17 cellular contexts compared by ENCODE assay signal in the genomic region with DNA sequence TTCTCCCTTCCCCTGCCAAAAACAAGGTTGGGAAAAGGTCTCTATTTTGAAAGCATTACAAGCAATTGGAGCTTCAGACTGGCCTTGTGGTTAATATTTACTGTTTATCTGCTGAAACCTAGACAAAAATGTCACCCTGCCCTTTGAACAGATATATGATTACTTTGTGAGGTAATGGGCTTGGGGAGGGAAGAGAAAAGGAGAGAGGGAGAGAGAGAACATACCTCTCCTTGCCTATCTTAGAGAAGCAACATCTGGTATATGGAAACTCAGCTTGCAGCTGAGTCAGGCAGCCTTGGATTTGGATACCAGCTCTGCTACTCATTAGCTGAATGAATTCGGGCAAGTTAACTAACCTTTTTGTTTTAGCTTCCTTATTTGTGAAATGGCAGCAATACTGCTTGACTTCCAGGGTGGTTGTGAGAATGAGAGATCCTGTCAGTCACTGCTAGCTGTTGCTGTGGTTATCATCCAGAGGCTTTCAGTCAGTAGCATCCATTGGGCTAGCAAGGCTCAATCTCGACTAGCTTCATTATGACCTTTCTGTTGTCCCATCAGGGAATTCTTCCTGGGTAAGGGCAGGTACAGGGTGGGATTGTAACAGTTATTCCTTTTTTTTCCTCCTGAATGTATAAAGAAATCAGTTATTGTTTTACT. TPM values are rescaled to one million over a fixed set of nuclear protein-coding genes. Genes with fewer than 3 reads are reported as not detected.
DNase-seq lines count a peak whose midpoint lies in the region; TF ChIP-seq lines count a peak whose summit lies in the region.
"Had no signal": no experiment of that assay in that cellular context is flagged by ENCODE, and none has a peak within 500 bp of the region (broad histone marks: within the 10 kb centered on the region; RNA-seq: fewer than 3 reads in every experiment).

No MANE protein-coding gene starts in this region.

- peaks cover 27% of the 10 kb centered on the region for H3K4me1 Mint-ChIP-seq in HFFc6 (ENCODE audit: low read depth)

- H3K27ac ChIP-seq in muscle layer of duodenum (ENCODE audit: low read length) (peak overlapping the region; percentile 49), dorsolateral prefrontal cortex (no peak overlapping the region)
- H3K27ac ChIP-seq: heart left ventricle, sigmoid colon, SJCRH30 had no signal

- no peaks in the 10 kb centered on the region for H3K36me3 ChIP-seq in muscle layer of duodenum (ENCODE audit: control insufficient read depth in 1 of 2, insufficient read depth in 2 of 2, low read length in 2 of 2)
- H3K36me3 ChIP-seq: sigmoid colon had no signal

- no peak overlapping the region; the same call in 1 of the 2 replicates for H3K4me3 Mint-ChIP-seq in HFFc6
- H3K4me3 Mint-ChIP-seq: dendritic cell treated with granulocyte-macrophage colony-stimulating factor and Interleukin-4, amounts not matched to agents 40 ng/mL and 50 ng/mL, for 4 days had no signal

- peaks cover 5% of the 10 kb centered on the region for H3K36me3 Mint-ChIP-seq in HFFc6 (ENCODE audit: low read depth)

- peak overlapping the region; percentile 61 for H3K27ac Mint-ChIP-seq in HFFc6
- H3K27ac Mint-ChIP-seq: dendritic cell treated with granulocyte-macrophage colony-stimulating factor and Interleukin-4, amounts not matched to agents 40 ng/mL and 50 ng/mL, for 4 days had no signal

- H3K27me3 Mint-ChIP-seq in HFFc6 (ENCODE audit: insufficient read depth) = no peaks in the 10 kb centered on the region
- H3K27me3 Mint-ChIP-seq: dendritic cell treated with granulocyte-macrophage colony-stimulating factor and Interleukin-4, amounts not matched to agents 40 ng/mL and 50 ng/mL, for 4 days had no signal

- peak; percentile 27 for DNase-seq in AG20443 (ENCODE audit: low spot score)
- DNase-seq in HFFc6 = peak; percentile 30
- DNase-seq in choroid plexus epithelial cell (ENCODE audit: low read depth) = peak; percentile 75
- DNase-seq in epidermal melanocyte (ENCODE audit: insufficient read length, low spot score) = no peak
- DNase-seq in dorsolateral prefrontal cortex = no peak
- no peak for DNase-seq in NCI-H524 treated with DMSO at 0.1 percent for 48 hours (lab: John Stamatoyannopoulos, UW)
- no peak for DNase-seq in ureter (ENCODE audit: low spot score)
- DNase-seq: activated CD4-positive, CD25-positive, alpha-beta regulatory T cell treated with anti-CD3 and anti-CD28 coated beads, Interleukin-2, amount 50 U/mL, for 72 hours; activated effector memory CD4-positive, alpha-beta T cell treated with anti-CD3 and anti-CD28 coated beads, Interleukin-2, amount 50 U/mL, for 16 hours; heart left ventricle; mesendoderm; MV-4-11; NCI-H524; sigmoid colon; SJCRH30 had no signal

- peaks cover 6 to 12% of the 10 kb centered on the region in 2 donors for H3K4me1 ChIP-seq in muscle layer of duodenum (ENCODE audit: control insufficient read depth in 1 of 2, insufficient read depth in 2 of 2, low read length in 2 of 2)
- H3K4me1 ChIP-seq: SJCRH30 had no signal

- no peaks in the 10 kb centered on the region for H3K9me3 ChIP-seq in muscle layer of duodenum (ENCODE audit: control insufficient read depth in 1 of 2, low read length in 2 of 2)
- H3K9me3 ChIP-seq: heart left ventricle, sigmoid colon, SJCRH30 had no signal

- H3K4me3 ChIP-seq in choroid plexus epithelial cell (ENCODE audit: low read depth, low read length) = no peak overlapping the region
- no peak overlapping the region for H3K4me3 ChIP-seq in muscle layer of duodenum (ENCODE audit: low read depth in 1 of 2, low read length in 2 of 2)
- no peak overlapping the region for H3K4me3 ChIP-seq in dorsolateral prefrontal cortex
- H3K4me3 ChIP-seq: heart left ventricle, sigmoid colon, SJCRH30 had no signal

- intact Hi-C loops in dorsolateral prefrontal cortex (cut with DNase I) = no loop called here

- H3K27me3 ChIP-seq in muscle layer of duodenum (ENCODE audit: low read depth, low read length) (no peaks in the 10 kb centered on the region), dorsolateral prefrontal cortex (no peaks in the 10 kb centered on the region)
- H3K27me3 ChIP-seq: heart left ventricle, sigmoid colon, SJCRH30 had no signal

- TF ChIP-seq CTCF in HFFc6 (IDR thresholded peaks at IDR 0.05) = no peak
- no peak for TF ChIP-seq CTCF in choroid plexus epithelial cell (conservative IDR thresholded peaks at IDR 0.05; ENCODE audit: low read depth, low read length)
- TF ChIP-seq CTCF in dorsolateral prefrontal cortex (IDR thresholded peaks at IDR 0.05 in 54 of 56, conservative IDR thresholded peaks at IDR 0.05 in 2 of 56; ENCODE audit: low read depth in 1 of 56, partially characterized antibody in 56 of 56) = no peak

- no peaks in the 10 kb centered on the region for H3K9me3 Mint-ChIP-seq in HFFc6
- H3K9me3 Mint-ChIP-seq: dendritic cell treated with granulocyte-macrophage colony-stimulating factor and Interleukin-4, amounts not matched to agents 40 ng/mL and 50 ng/mL, for 4 days had no signal

RNA-seq across cellular contexts. Expression of gene ZFX, which starts 41.1 kb away (rescaled TPM):
- 10 to 100 TPM; 28.1 to 34.0 (median 32.9) TPM for total RNA-seq in HFFc6 (2021; fragmentation: NEBNext Ultra II Directional; extraction: Animal tissue kit (Norgen Biotek cat#: 25700))
- total RNA-seq in dorsolateral prefrontal cortex (100 to 1,000 TPM in 6 of 120 experiments, 10 to 100 TPM in 114; 38.8 to 111 (median 77.2) TPM), ureter (75.0 TPM)

Comparison
In these comparisons a context has a peak if more than half of its experiments do, and no peak if none do; other contexts are left out.
1. DNase-seq: peak in AG20443 (single experiment), HFFc6 (single experiment) and choroid plexus epithelial cell (single experiment); none in epidermal melanocyte (single experiment), dorsolateral prefrontal cortex (0 of 10), NCI-H524 treated with DMSO at 0.1 percent for 48 hours (single experiment) and ureter (single experiment).